9 cellular contexts compared by ENCODE assay signal in genomic region chr3:160343132-160343531, GRCh38. TPM values are rescaled to one million over a fixed set of nuclear protein-coding genes. Genes with fewer than 3 reads are reported as not detected.
DNase-seq lines count a peak whose midpoint lies in the region; ATAC-seq and TF ChIP-seq lines count a peak whose summit lies in the region.
"Had no signal": no experiment of that assay in that cellular context is flagged by ENCODE, and none has a peak within 500 bp of the region (broad histone marks: within the 10 kb centered on the region; RNA-seq: fewer than 3 reads in every experiment).

No MANE protein-coding gene starts in this region.

- peaks cover 0 to 4% (median under 1%) of the 10 kb centered on the region in 12 donors for H3K9me3 ChIP-seq in heart left ventricle
- peaks cover 0 to 2% (median under 1%) of the 10 kb centered on the region in 4 donors for H3K9me3 ChIP-seq in esophagus muscularis mucosa

- peaks cover 0 to 5% (median 0%) of the 10 kb centered on the region in 9 donors for H3K36me3 ChIP-seq in heart left ventricle
- no peaks in the 10 kb centered on the region for H3K36me3 ChIP-seq in esophagus muscularis mucosa

- H3K4me1 Mint-ChIP-seq in type B pancreatic cell (ENCODE audit: unreplicated experiment) = no peaks in the 10 kb centered on the region

- H3K27ac ChIP-seq in heart left ventricle (no peak overlapping the region), esophagus muscularis mucosa (replicated peaks in 1 of 4) (no peak overlapping the region)
- H3K27ac ChIP-seq: skin epidermis had no signal

- TF ChIP-seq EP300 in esophagus muscularis mucosa (IDR thresholded peaks at IDR 0.05) = no peak

- TF ChIP-seq POLR2A in heart left ventricle (IDR thresholded peaks at IDR 0.05) (no peak), esophagus muscularis mucosa (IDR thresholded peaks at IDR 0.05; ENCODE audit: low read depth) (no peak)

- 21 to 41% (median 28%) methylated on average over 1 of the region's 1 CpG for WGBS in heart left ventricle, 4 donors
- WGBS in esophagus muscularis mucosa = 2% methylated on average over 1 of the region's 1 CpG

- H3K4me3 Mint-ChIP-seq in type B pancreatic cell = no peak overlapping the region

- TF ChIP-seq CTCF in heart left ventricle (IDR thresholded peaks at IDR 0.05) = peak; percentile 19 to 58 (median 42)
- peak in 2 of 3 experiments; percentile 23 to 36 for TF ChIP-seq CTCF in esophagus muscularis mucosa (IDR thresholded peaks at IDR 0.05)
- peak; percentile 70 for TF ChIP-seq CTCF in type B pancreatic cell (conservative IDR thresholded peaks at IDR 0.05)

- peaks cover under 1% of the 10 kb centered on the region for H3K9me3 Mint-ChIP-seq in type B pancreatic cell

- intact Hi-C loops in heart left ventricle (cut with DNase I) (loop anchor here (1.0 to 10.0 kb wide), 9 partner anchors 176 to 311 kb away; no protein-coding TSS in a partner anchor), Right ventricle myocardium superior (cut with DNase I) (loop anchor here (5.0 kb wide), 1 partner anchor 181 kb away; no protein-coding TSS in a partner anchor), esophagus muscularis mucosa (cut with DNase I) (no loop called here)

- ATAC-seq in heart left ventricle (no peak), Right ventricle myocardium superior (ENCODE audit: poor library complexity) (no peak), GM19324 (IDR thresholded peaks at IDR 0.05; ENCODE audit: low FRiP score, unreplicated experiment) (no peak), GM18520 (IDR thresholded peaks at IDR 0.05; ENCODE audit: unreplicated experiment) (no peak)

- no peak for DNase-seq in heart left ventricle
- no peak for DNase-seq in Right ventricle myocardium superior
- DNase-seq in NOMO-1 (lab: John Stamatoyannopoulos, UW; ENCODE audit: unreplicated experiment in 2 of 2) = peak; percentile 71 to 82
- no peak for DNase-seq in esophagus muscularis mucosa (ENCODE audit: extremely low spot score)
- no peak for DNase-seq in type B pancreatic cell (ENCODE audit: extremely low spot score, unreplicated experiment)
- no peak for DNase-seq in epidermal melanocyte (ENCODE audit: insufficient read length, low spot score)

- H3K27me3 ChIP-seq in heart left ventricle (no peaks in the 10 kb centered on the region), esophagus muscularis mucosa (no peaks in the 10 kb centered on the region)

- H3K4me3 ChIP-seq in heart left ventricle (no peak overlapping the region), esophagus muscularis mucosa (no peak overlapping the region)
- H3K4me3 ChIP-seq: skin epidermis had no signal

- no peaks in the 10 kb centered on the region for H3K27me3 Mint-ChIP-seq in type B pancreatic cell

- peaks cover 9% of the 10 kb centered on the region for H3K36me3 Mint-ChIP-seq in type B pancreatic cell

- H3K27ac Mint-ChIP-seq in type B pancreatic cell = no peak overlapping the region

- H3K4me1 ChIP-seq in heart left ventricle (peaks cover 0 to 4% (median 0%) of the 10 kb centered on the region in 12 donors), esophagus muscularis mucosa (no peaks in the 10 kb centered on the region)

RNA-seq across cellular contexts. Expression of gene IFT80, which starts 55.9 kb away (rescaled TPM):
- 10 to 100 TPM in 6 of 9 donors, 1 to 10 TPM in 3; 6.8 to 18.6 (median 10.6) TPM for total RNA-seq in heart left ventricle
- polyA plus RNA-seq in heart left ventricle = 1 to 10 TPM; 6.2 to 6.4 TPM
- total RNA-seq in Right ventricle myocardium superior = 8.3 TPM
- 10 to 100 TPM in 1 of 4 donors, 1 to 10 TPM in 3; 5.5 to 11.9 (median 9.7) TPM for total RNA-seq in esophagus muscularis mucosa
- total RNA-seq in type B pancreatic cell (ENCODE audit: low replicate concordance) = 29.5 and 40.8 TPM in 2 replicates

RNA-seq across cellular contexts. Expression of gene SMC4, which starts 56.3 kb away (rescaled TPM):
- total RNA-seq in heart left ventricle (10 to 100 TPM; 15.1 to 27.3 (median 18.4) TPM), Right ventricle myocardium superior (19.4 TPM), esophagus muscularis mucosa (10 to 100 TPM; 14.7 to 19.8 (median 17.9) TPM), type B pancreatic cell (ENCODE audit: low replicate concordance) (46.8 and 124 TPM in 2 replicates)
- polyA plus RNA-seq in heart left ventricle = 10 to 100 TPM; 14.0 to 18.7 TPM

Comparison
In these comparisons a context has a peak if more than half of its experiments do, and no peak if none do; other contexts are left out.
1. DNase-seq: peak in NOMO-1 (2 of 2); none in heart left ventricle (0 of 5), Right ventricle myocardium superior (single experiment), esophagus muscularis mucosa (single experiment), type B pancreatic cell (single experiment) and epidermal melanocyte (single experiment).
2. Peak in every context shown above with its lines, with median percentiles within 50 percentile points of each other: CTCF ChIP-seq.